Comparison of ENCODE assay signal across 13 cellular contexts in the genomic region with DNA sequence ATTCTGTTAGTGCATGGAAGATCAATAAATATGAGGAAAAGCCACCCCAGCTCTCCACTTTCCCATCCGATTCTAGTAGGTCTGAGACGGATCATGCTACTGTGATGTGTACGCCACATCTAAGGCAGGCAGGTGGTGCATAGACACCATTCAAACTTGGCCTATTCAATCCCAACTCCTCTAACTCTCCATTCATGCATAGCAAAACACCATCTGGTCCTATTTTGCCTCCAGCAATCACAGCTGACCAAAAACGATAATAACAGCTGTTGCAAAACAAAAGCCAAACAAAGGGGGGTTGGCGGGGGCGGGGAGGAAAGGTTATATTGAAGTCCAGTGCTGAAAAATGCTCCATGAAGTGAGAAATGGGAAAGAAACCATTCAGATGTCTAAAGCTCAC.
DNase-seq lines count a peak whose midpoint lies in the region; ATAC-seq, FAIRE-seq and TF ChIP-seq lines count a peak whose summit lies in the region.
"Had no signal": no experiment of that assay in that cellular context is flagged by ENCODE, and none has a peak within 500 bp of the region (broad histone marks: within the 10 kb centered on the region; RNA-seq: fewer than 3 reads in every experiment).

No MANE protein-coding gene starts in this region.

- POLR2A ChIA-PET in HepG2 (lab: Yijun Ruan, JAX) = interaction anchor here (0.9 to 1.3 kb wide), 3 partner anchors 53 to 61 kb away, joined by 3 to 4 read pairs (median 4); no protein-coding TSS in a partner anchor

- TSS peak; percentile 12 for BruUV-seq in HepG2 (replicated peaks; lab: Mats Ljungman, UMichigan)

- no peak for TF ChIP-seq POLR2A in HepG2 (IDR thresholded peaks at IDR 0.05; ENCODE audit: insufficient read depth in 1 of 2, low read depth in 2 of 2, low read length in 2 of 2)

- no peak for FAIRE-seq in HepG2 (lab: Jason Lieb, UNC)
- FAIRE-seq: frontal cortex had no signal

- TF ChIP-seq EP300 in HepG2 (IDR thresholded peaks at IDR 0.05; ENCODE audit: low read depth in 2 of 2, low read length in 2 of 2) = no peak
- TF ChIP-seq EP300 in HepG2 (CRISPR knock-in tag; IDR thresholded peaks at IDR 0.05; ENCODE audit: borderline replicate concordance) = no peak

- WGBS in HepG2 (ENCODE audit: low lambda C conversion rate) = 75% methylated on average over 6 of the region's 6 CpGs

- peak; percentile 27; the same call in 1 of the 3 replicates for ATAC-seq in HepG2
- ATAC-seq: left ventricle myocardium superior; stimulated activated naive CD8-positive, alpha-beta T cell treated with anti-CD3 and anti-CD28 coated beads, Interleukin-15, amount 100 ng/mL, for 72 hours had no signal

- H3K9me3 ChIP-seq in HepG2 (ENCODE audit: low read length) = no peaks in the 10 kb centered on the region
- H3K9me3 ChIP-seq: ovary had no signal

- H3K27me3 ChIP-seq in HepG2 (ENCODE audit: control insufficient read depth in 1 of 2, insufficient read depth in 2 of 2, low read length in 2 of 2) = no peaks in the 10 kb centered on the region
- H3K27me3 ChIP-seq: ovary had no signal

- no peak overlapping the region for H3K27ac ChIP-seq in HepG2 (ENCODE audit: extremely low read length, insufficient read depth, low read length)
- H3K27ac ChIP-seq: ovary had no signal

- H3K9ac ChIP-seq in HepG2 (ENCODE audit: insufficient read depth, low read depth, low read length) = no peak overlapping the region

- no peak for TF ChIP-seq RAD21 in HepG2 (CRISPR knock-in tag; IDR thresholded peaks at IDR 0.05)

- no peaks in the 10 kb centered on the region; the same call in 1 of the 2 replicates for H4K20me1 ChIP-seq in HepG2 (ENCODE audit: insufficient read depth, low read length)

- CTCF ChIA-PET in HepG2 (lab: Yijun Ruan, JAX; ENCODE audit: low intra/inter-chr PET ratio, low total read pairs) = no interaction called here

- H3K79me2 ChIP-seq in HepG2 (ENCODE audit: insufficient read depth, low read length) = no peaks in the 10 kb centered on the region

- H3K4me1 ChIP-seq in HepG2 (ENCODE audit: insufficient read depth, low read length) = no peaks in the 10 kb centered on the region

- no peak overlapping the region for H3K4me3 ChIP-seq in HepG2 (replicated peaks in 1 of 3; ENCODE audit: insufficient read depth in 1 of 3, low read depth in 2 of 3, low read length in 3 of 3)
- H3K4me3 ChIP-seq: ovary had no signal

- no peak overlapping the region for H2AFZ ChIP-seq in HepG2 (ENCODE audit: low read length)

- peaks cover 13 to 27% of the 10 kb centered on the region in 2 experiments for H3K36me3 ChIP-seq in HepG2 (replicated peaks in 1 of 2; ENCODE audit: control insufficient read depth in 1 of 2, insufficient read depth in 2 of 2, low read length in 2 of 2)
- H3K36me3 ChIP-seq: ovary had no signal

- peak; percentile 52 for DNase-seq in D341Med (ENCODE audit: low spot score)
- peak; percentile 42 to 70 for DNase-seq in NCI-H1930 (lab: John Stamatoyannopoulos, UW)
- peak; percentile 97 for DNase-seq in NCI-H82 (lab: John Stamatoyannopoulos, UW)
- DNase-seq in HepG2 (ENCODE audit: low spot score) = no peak
- DNase-seq in activated gamma-delta T cell (lab: John Stamatoyannopoulos, UW) = no peak
- no peak for DNase-seq in iPS-NIHi11 (ENCODE audit: low spot score)
- DNase-seq in T-helper 2 cell = no peak
- DNase-seq in NCI-H226 = no peak
- DNase-seq: GF-D8; left ventricle myocardium superior; stimulated activated naive CD8-positive, alpha-beta T cell treated with anti-CD3 and anti-CD28 coated beads, Interleukin-15, amount 100 ng/mL, for 72 hours had no signal

- TF ChIP-seq CTCF in HepG2 (CRISPR knock-in tag; IDR thresholded peaks at IDR 0.05) = peak; percentile 41

- H3K4me2 ChIP-seq in HepG2 (ENCODE audit: low read depth, low read length) = no peak overlapping the region

- intact Hi-C loops in HepG2 (cut with micrococcal nuclease; ENCODE audit: unreplicated experiment) = loop anchor here (5.0 kb wide), 1 partner anchor 112 kb away; a partner anchor contains a TSS

- in situ Hi-C loops in HepG2 (cut with HindIII; ENCODE audit: extremely low pct_ligation_motif_present, low pct_unique_long_range_greater_than_20kb) = loop anchor here (25.0 kb wide), 1 partner anchor 427 kb away; no protein-coding TSS in a partner anchor

TF ChIP-seq in HepG2, 621 proteins besides CTCF, POLR2A, EP300 and RAD21 (continues in another document):
- TF ChIP-seq ZNF564 (CRISPR knock-in tag; IDR thresholded peaks at IDR 0.05) (no peak), DR1 (CRISPR knock-in tag; IDR thresholded peaks at IDR 0.05) (no peak), FOSL2 (CRISPR knock-in tag; IDR thresholded peaks at IDR 0.05) (no peak), STAG1 (CRISPR knock-in tag; IDR thresholded peaks at IDR 0.05) (peak; percentile 43), MEF2D (CRISPR knock-in tag; IDR thresholded peaks at IDR 0.05) (no peak), PRMT3 (CRISPR knock-in tag; IDR thresholded peaks at IDR 0.05; ENCODE audit: borderline replicate concordance, low read depth) (no peak), NONO (IDR thresholded peaks at IDR 0.05) (no peak), NONO (CRISPR knock-in tag; conservative IDR thresholded peaks at IDR 0.05) (no peak), NR2C2 (CRISPR knock-in tag; IDR thresholded peaks at IDR 0.05; ENCODE audit: borderline replicate concordance) (no peak), SMC3 (IDR thresholded peaks at IDR 0.05; ENCODE audit: low read length) (peak; percentile 7; the same call in 1 of the 2 replicates), RAD51 (IDR thresholded peaks at IDR 0.05; ENCODE audit: borderline replicate concordance) (no peak), SMARCC2 (IDR thresholded peaks at IDR 0.05) (no peak), LCORL (IDR thresholded peaks at IDR 0.05) (no peak), LCORL (CRISPR knock-in tag; IDR thresholded peaks at IDR 0.05) (0 out of 2 replicates have a peak, but pooled peaks have one; percentile 26), TCF12 (IDR thresholded peaks at IDR 0.05) (no peak), TCF12 (CRISPR knock-in tag; IDR thresholded peaks at IDR 0.05) (no peak), ZNF446 (CRISPR knock-in tag; IDR thresholded peaks at IDR 0.05) (no peak), MIER2 (CRISPR knock-in tag; IDR thresholded peaks at IDR 0.05) (no peak), THAP11 (CRISPR knock-in tag; IDR thresholded peaks at IDR 0.05) (0 out of 2 replicates have a peak, but pooled peaks have one; percentile 21), ZNF33A (CRISPR knock-in tag; IDR thresholded peaks at IDR 0.05; ENCODE audit: borderline replicate concordance) (no peak), SNAPC2 (CRISPR knock-in tag; IDR thresholded peaks at IDR 0.05) (0 out of 2 replicates have a peak, but pooled peaks have one; percentile 71), NR1H2 (CRISPR knock-in tag; IDR thresholded peaks at IDR 0.05; ENCODE audit: borderline replicate concordance, low read depth) (no peak), ZC3H13 (CRISPR knock-in tag; IDR thresholded peaks at IDR 0.05) (peak; percentile 47; the same call in 1 of the 2 replicates)
- TF ChIP-seq, protein P1, sequence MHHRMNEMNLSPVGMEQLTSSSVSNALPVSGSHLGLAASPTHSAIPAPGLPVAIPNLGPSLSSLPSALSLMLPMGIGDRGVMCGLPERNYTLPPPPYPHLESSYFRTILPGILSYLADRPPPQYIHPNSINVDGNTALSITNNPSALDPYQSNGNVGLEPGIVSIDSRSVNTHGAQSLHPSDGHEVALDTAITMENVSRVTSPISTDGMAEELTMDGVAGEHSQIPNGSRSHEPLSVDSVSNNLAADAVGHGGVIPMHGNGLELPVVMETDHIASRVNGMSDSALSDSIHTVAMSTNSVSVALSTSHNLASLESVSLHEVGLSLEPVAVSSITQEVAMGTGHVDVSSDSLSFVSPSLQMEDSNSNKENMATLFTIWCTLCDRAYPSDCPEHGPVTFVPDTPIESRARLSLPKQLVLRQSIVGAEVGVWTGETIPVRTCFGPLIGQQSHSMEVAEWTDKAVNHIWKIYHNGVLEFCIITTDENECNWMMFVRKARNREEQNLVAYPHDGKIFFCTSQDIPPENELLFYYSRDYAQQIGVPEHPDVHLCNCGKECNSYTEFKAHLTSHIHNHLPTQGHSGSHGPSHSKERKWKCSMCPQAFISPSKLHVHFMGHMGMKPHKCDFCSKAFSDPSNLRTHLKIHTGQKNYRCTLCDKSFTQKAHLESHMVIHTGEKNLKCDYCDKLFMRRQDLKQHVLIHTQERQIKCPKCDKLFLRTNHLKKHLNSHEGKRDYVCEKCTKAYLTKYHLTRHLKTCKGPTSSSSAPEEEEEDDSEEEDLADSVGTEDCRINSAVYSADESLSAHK (CRISPR knock-in tag; IDR thresholded peaks at IDR 0.05; ENCODE audit: borderline replicate concordance) = no peak
- TF ChIP-seq, protein P2, sequence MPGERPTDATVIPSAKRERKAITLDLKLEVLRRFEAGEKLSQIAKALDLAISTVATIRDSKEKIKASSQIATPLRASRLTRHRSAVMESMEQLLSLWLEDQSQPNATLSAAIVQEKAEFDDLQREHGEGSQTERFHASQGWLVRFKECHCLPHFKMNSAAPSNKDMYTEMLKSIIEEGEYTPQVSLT (CRISPR knock-in tag; IDR thresholded peaks at IDR 0.05; ENCODE audit: borderline replicate concordance, low read depth) = no peak
- TF ChIP-seq, protein P3, sequence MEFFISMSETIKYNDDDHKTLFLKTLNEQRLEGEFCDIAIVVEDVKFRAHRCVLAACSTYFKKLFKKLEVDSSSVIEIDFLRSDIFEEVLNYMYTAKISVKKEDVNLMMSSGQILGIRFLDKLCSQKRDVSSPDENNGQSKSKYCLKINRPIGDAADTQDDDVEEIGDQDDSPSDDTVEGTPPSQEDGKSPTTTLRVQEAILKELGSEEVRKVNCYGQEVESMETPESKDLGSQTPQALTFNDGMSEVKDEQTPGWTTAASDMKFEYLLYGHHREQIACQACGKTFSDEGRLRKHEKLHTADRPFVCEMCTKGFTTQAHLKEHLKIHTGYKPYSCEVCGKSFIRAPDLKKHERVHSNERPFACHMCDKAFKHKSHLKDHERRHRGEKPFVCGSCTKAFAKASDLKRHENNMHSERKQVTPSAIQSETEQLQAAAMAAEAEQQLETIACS (CRISPR knock-in tag; IDR thresholded peaks at IDR 0.05) = no peak
- TF ChIP-seq, protein P4, sequence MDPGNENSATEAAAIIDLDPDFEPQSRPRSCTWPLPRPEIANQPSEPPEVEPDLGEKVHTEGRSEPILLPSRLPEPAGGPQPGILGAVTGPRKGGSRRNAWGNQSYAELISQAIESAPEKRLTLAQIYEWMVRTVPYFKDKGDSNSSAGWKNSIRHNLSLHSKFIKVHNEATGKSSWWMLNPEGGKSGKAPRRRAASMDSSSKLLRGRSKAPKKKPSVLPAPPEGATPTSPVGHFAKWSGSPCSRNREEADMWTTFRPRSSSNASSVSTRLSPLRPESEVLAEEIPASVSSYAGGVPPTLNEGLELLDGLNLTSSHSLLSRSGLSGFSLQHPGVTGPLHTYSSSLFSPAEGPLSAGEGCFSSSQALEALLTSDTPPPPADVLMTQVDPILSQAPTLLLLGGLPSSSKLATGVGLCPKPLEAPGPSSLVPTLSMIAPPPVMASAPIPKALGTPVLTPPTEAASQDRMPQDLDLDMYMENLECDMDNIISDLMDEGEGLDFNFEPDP (CRISPR knock-in tag; conservative IDR thresholded peaks at IDR 0.05) = no peak

Comparison
In these comparisons a context has a peak if more than half of its experiments do, and no peak if none do; other contexts are left out.
1. DNase-seq: peak in D341Med (single experiment), NCI-H1930 (2 of 2) and NCI-H82 (single experiment); none in HepG2 (single experiment), activated gamma-delta T cell (single experiment), iPS-NIHi11 (single experiment), T-helper 2 cell (0 of 5) and NCI-H226 (single experiment).